Comparison of ENCODE assay signal across 1 cellular context in genomic region chr11:114400222-114400973, GRCh38.
A peak's percentile ranks its signal among the peaks of the same experiment; 100 is the strongest.
TF ChIP-seq lines count a peak whose summit lies in the region.

Gene C11orf71 (minus strand): TSS chr11:114400511. CDS start chr11:114400331, 180 bp downstream.
Gene RBM7 (plus strand): TSS chr11:114400666. CDS start chr11:114400672, 6 bp downstream.

TF ChIP-seq in HepG2, 621 proteins besides CTCF, POLR2A, EP300 and RAD21 (continued from another document and continues in another):
- TF ChIP-seq SOX13 (IDR thresholded peaks at IDR 0.05) (no peak), SOX13 (CRISPR knock-in tag; conservative IDR thresholded peaks at IDR 0.05 in 1 of 2, IDR thresholded peaks at IDR 0.05 in 1 of 2) (no peak; a peak in 1 of 4 replicates), ATF5 (CRISPR knock-in tag; IDR thresholded peaks at IDR 0.05; ENCODE audit: low read depth) (no peak), SNAI1 (CRISPR knock-in tag; IDR thresholded peaks at IDR 0.05; ENCODE audit: borderline replicate concordance) (no peak; the same call in 1 of the 2 replicates), ATRX (CRISPR knock-in tag; IDR thresholded peaks at IDR 0.05; ENCODE audit: borderline replicate concordance) (no peak), ZNF34 (CRISPR knock-in tag; IDR thresholded peaks at IDR 0.05; ENCODE audit: borderline replicate concordance) (no peak), ZNF407 (CRISPR knock-in tag; IDR thresholded peaks at IDR 0.05; ENCODE audit: not compliant biosample characterization) (no peak), KMT2B (CRISPR knock-in tag; IDR thresholded peaks at IDR 0.05) (peak; percentile 92), HES4 (CRISPR knock-in tag; IDR thresholded peaks at IDR 0.05; ENCODE audit: borderline replicate concordance) (peak; percentile 88), PAXIP1 (CRISPR knock-in tag; conservative IDR thresholded peaks at IDR 0.05) (peak; percentile 68), ZNF3 (CRISPR knock-in tag; IDR thresholded peaks at IDR 0.05) (no peak), SP1 (IDR thresholded peaks at IDR 0.05) (no peak), SP1 (CRISPR knock-in tag; IDR thresholded peaks at IDR 0.05) (peak; percentile 46), DRAP1 (CRISPR knock-in tag; IDR thresholded peaks at IDR 0.05) (peak; percentile 96), POLR2AphosphoS2 (IDR thresholded peaks at IDR 0.05; ENCODE audit: low read depth, low read length) (no peak), SP140L (CRISPR knock-in tag; IDR thresholded peaks at IDR 0.05; ENCODE audit: borderline replicate concordance) (no peak), ZNF251 (CRISPR knock-in tag; IDR thresholded peaks at IDR 0.05) (no peak), ZBTB49 (CRISPR knock-in tag; IDR thresholded peaks at IDR 0.05; ENCODE audit: borderline replicate concordance) (no peak; the same call in 1 of the 2 replicates), NFE2 (CRISPR knock-in tag; IDR thresholded peaks at IDR 0.05) (peak; percentile 45; the same call in 1 of the 2 replicates), ZNF703 (CRISPR knock-in tag; IDR thresholded peaks at IDR 0.05; ENCODE audit: borderline replicate concordance) (peak; percentile 76; the same call in 1 of the 2 replicates), ZBTB26 (CRISPR knock-in tag; IDR thresholded peaks at IDR 0.05; ENCODE audit: borderline replicate concordance) (peak; percentile 42), SKI (IDR thresholded peaks at IDR 0.05; ENCODE audit: partially characterized antibody) (peak; percentile 12), CBX2 (IDR thresholded peaks at IDR 0.05; ENCODE audit: low read depth, low read length) (no peak), CBX2 (CRISPR knock-in tag; IDR thresholded peaks at IDR 0.05; ENCODE audit: low read depth) (0 out of 2 replicates have a peak, but pooled peaks have one; percentile 77), RCOR2 (CRISPR knock-in tag; IDR thresholded peaks at IDR 0.05) (no peak), TBX2 (CRISPR knock-in tag; IDR thresholded peaks at IDR 0.05; ENCODE audit: borderline replicate concordance) (peak; percentile 87), SNAPC2 (CRISPR knock-in tag; IDR thresholded peaks at IDR 0.05) (0 out of 2 replicates have a peak, but pooled peaks have one; percentile 46), ZNF609 (CRISPR knock-in tag; IDR thresholded peaks at IDR 0.05; ENCODE audit: borderline replicate concordance) (no peak; the same call in 1 of the 2 replicates), ZNF512B (CRISPR knock-in tag; IDR thresholded peaks at IDR 0.05; ENCODE audit: borderline replicate concordance) (0 out of 2 replicates have a peak, but pooled peaks have one; percentile 22), ARNT2 (CRISPR knock-in tag; IDR thresholded peaks at IDR 0.05; ENCODE audit: low read depth) (no peak), HOXA3 (CRISPR knock-in tag; IDR thresholded peaks at IDR 0.05) (peak; percentile 91)
